In genomic region chr3:185126201-185126600, GRCh38 we compare ENCODE assay signal across 17 cellular contexts.
"Had no signal": no experiment of that assay in that cellular context is flagged by ENCODE, and none has a peak within 500 bp of the region (broad histone marks: within the 10 kb centered on the region; RNA-seq: fewer than 3 reads in every experiment).

No MANE protein-coding gene starts in this region.

- ATAC-seq: stimulated activated effector memory CD8-positive, alpha-beta T cell treated with anti-CD3 and anti-CD28 coated beads, Interleukin-12 subunit alpha, Interleukin-12 subunit beta, amount 100 ng/mL, for 72 hours; stimulated activated memory B cell treated with anti-CD40 and anti-IgM and Interleukin-4, amounts not matched to agents 10 μg/mL and 1 μg/mL and 100 μg/mL, for 72 hours; stimulated activated naive B cell treated with anti-CD40 and anti-IgM and Interleukin-4, amounts not matched to agents 10 μg/mL and 1 μg/mL and 100 μg/mL, for 72 hours; stimulated activated naive CD8-positive, alpha-beta T cell treated with anti-CD3 and anti-CD28 coated beads, Interleukin-15, amount 100 ng/mL, for 72 hours; stimulated activated naive CD8-positive, alpha-beta T cell treated with anti-CD3 and anti-CD28 coated beads, Interleukin-15, Interleukin-2, amounts not matched to agents 100 U/mL and 50 U/mL, for 24 hours; upper lobe of right lung had no signal

- H3K4me3 ChIP-seq: stomach, suprapubic skin, testis, thoracic aorta, thyroid gland, tibial artery, tibial nerve, transverse colon, upper lobe of left lung, upper lobe of right lung, uterus, vagina had no signal

- H3K36me3 ChIP-seq: stomach, suprapubic skin, thoracic aorta, thyroid gland, tibial artery, tibial nerve, transverse colon, upper lobe of left lung, upper lobe of right lung, uterus, vagina had no signal

- H3K27ac ChIP-seq: stomach, suprapubic skin, testis, thoracic aorta, thyroid gland, tibial artery, tibial nerve, transverse colon, upper lobe of left lung, upper lobe of right lung, uterus, vagina had no signal

- H3K9me3 ChIP-seq: stomach, suprapubic skin, testis, thoracic aorta, thyroid gland, tibial artery, tibial nerve, transverse colon, upper lobe of left lung, upper lobe of right lung, uterus, vagina had no signal

- H3K27me3 ChIP-seq: stomach, suprapubic skin, testis, thyroid gland, tibial artery, tibial nerve, transverse colon, upper lobe of left lung, upper lobe of right lung, uterus, vagina had no signal
